ENCODE assay signal across 14 cellular contexts in genomic region chr10:124222298-124223000, GRCh38.
DNase-seq lines count a peak whose midpoint lies in the region; ATAC-seq and TF ChIP-seq lines count a peak whose summit lies in the region.
"Had no signal": no experiment of that assay in that cellular context is flagged by ENCODE, and none has a peak within 500 bp of the region (broad histone marks: within the 10 kb centered on the region; RNA-seq: fewer than 3 reads in every experiment).

No MANE protein-coding gene starts in this region.

- H3K9me3 ChIP-seq in tibial artery, result no peaks in the 10 kb centered on the region
- no peaks in the 10 kb centered on the region for H3K9me3 ChIP-seq in stomach
- H3K9me3 ChIP-seq in esophagus muscularis mucosa, result no peaks in the 10 kb centered on the region
- H3K9me3 ChIP-seq in PC-9 (ENCODE audit: insufficient read depth, low read depth), result no peaks in the 10 kb centered on the region

- peak overlapping the region; percentile 52 to 57 for H3K27ac ChIP-seq in coronary artery
- H3K27ac ChIP-seq in tibial artery, result peak overlapping the region; percentile 62 to 71
- H3K27ac ChIP-seq in stomach, result peak overlapping the region in 1 of 5 donors; percentile 53
- H3K27ac ChIP-seq in esophagus muscularis mucosa (replicated peaks in 1 of 4), result no peak overlapping the region
- no peak overlapping the region for H3K27ac ChIP-seq in PC-9
- H3K27ac ChIP-seq: 22Rv1 had no signal

- H3K4me2 ChIP-seq in PC-9, result no peak overlapping the region

- TF ChIP-seq EP300 in stomach (IDR thresholded peaks at IDR 0.05), result no peak
- no peak for TF ChIP-seq EP300 in esophagus muscularis mucosa (IDR thresholded peaks at IDR 0.05)

- H3K36me3 ChIP-seq in tibial artery (no peaks in the 10 kb centered on the region), stomach (no peaks in the 10 kb centered on the region), esophagus muscularis mucosa (no peaks in the 10 kb centered on the region), PC-9 (ENCODE audit: low read depth) (no peaks in the 10 kb centered on the region)

- WGBS in stomach, 5 donors, result 68 to 80% (median 76%) methylated on average over 14 to 15 of the region's 15 CpGs
- WGBS in esophagus muscularis mucosa, result 94% methylated on average over 14 of the region's 15 CpGs

- DNase-seq in NCI-H146 (lab: John Stamatoyannopoulos, UW), result peak; percentile 31
- DNase-seq in NCI-H146 treated with DMSO at 0.1 percent for 48 hours (lab: John Stamatoyannopoulos, UW; ENCODE audit: unreplicated experiment), result no peak
- peak; percentile 74 for DNase-seq in coronary artery (ENCODE audit: low spot score)
- DNase-seq in tibial artery, result no peak
- no peak for DNase-seq in stomach
- no peak for DNase-seq in esophagus muscularis mucosa (ENCODE audit: extremely low spot score)
- DNase-seq in PC-9, result no peak
- DNase-seq: activated CD4-positive, alpha-beta T cell treated with anti-CD3 and anti-CD28 coated beads for 36 hours; DMS79; KG1; NCI-H226; stimulated activated CD4-positive, alpha-beta T cell treated with anti-CD3 and anti-CD28 coated beads, Interleukin-12 subunit alpha, Interleukin-12 subunit beta, amount 100 ng/mL, for 4 hours had no signal

- no peaks in the 10 kb centered on the region for H4K20me1 ChIP-seq in PC-9 (ENCODE audit: insufficient read depth)

- no peaks in the 10 kb centered on the region for H3K9me2 ChIP-seq in PC-9 (ENCODE audit: insufficient read depth)

- no TSS peak for BruUV-seq in PC-9 (replicated peaks; lab: Mats Ljungman, UMichigan)

- peak overlapping the region; percentile 29 for H3K4me3 ChIP-seq in coronary artery
- peak overlapping the region in 1 of 2 donors; percentile 6 for H3K4me3 ChIP-seq in tibial artery
- no peak overlapping the region for H3K4me3 ChIP-seq in stomach
- H3K4me3 ChIP-seq in esophagus muscularis mucosa, result no peak overlapping the region
- no peak overlapping the region for H3K4me3 ChIP-seq in PC-9

- ATAC-seq in HG03354 (IDR thresholded peaks at IDR 0.05; ENCODE audit: poor library complexity, severe bottlenecking, unreplicated experiment), result peak; percentile 38
- ATAC-seq: activated CD4-positive, alpha-beta T cell treated with anti-CD3 and anti-CD28 coated beads for 36 hours had no signal

- no peaks in the 10 kb centered on the region for H3F3A ChIP-seq in PC-9 (ENCODE audit: insufficient read depth, low read depth)

- intact Hi-C loops in tibial artery (cut with DNase I; ENCODE audit: low total_unique reads), result loop anchor here (10.0 kb wide), 1 partner anchor 128 kb away; the partner anchor contains the start of gene CHST15
- intact Hi-C loops in stomach (cut with DNase I; ENCODE audit: low total_unique reads), result no loop called here
- intact Hi-C loops in esophagus muscularis mucosa (cut with DNase I), result no loop called here
- intact Hi-C loops in PC-9 (cut with micrococcal nuclease; ENCODE audit: unreplicated experiment), result no loop called here

- H3K27me3 ChIP-seq in tibial artery (no peaks in the 10 kb centered on the region), stomach (peaks cover 0 to 11% (median 0%) of the 10 kb centered on the region in 3 donors), esophagus muscularis mucosa (no peaks in the 10 kb centered on the region), PC-9 (ENCODE audit: insufficient read depth, low read depth) (no peaks in the 10 kb centered on the region)

- no peak overlapping the region for H2AFZ ChIP-seq in PC-9

- no peaks in the 10 kb centered on the region for H3K79me2 ChIP-seq in PC-9 (ENCODE audit: low read depth)

- TF ChIP-seq CTCF in coronary artery (IDR thresholded peaks at IDR 0.05) (no peak), tibial artery (IDR thresholded peaks at IDR 0.05) (no peak), stomach (IDR thresholded peaks at IDR 0.05) (no peak), esophagus muscularis mucosa (IDR thresholded peaks at IDR 0.05) (no peak), PC-9 (conservative IDR thresholded peaks at IDR 0.05) (no peak)

- POLR2A ChIA-PET in PC-9 (lab: Charles Lee; ENCODE audit: unreplicated experiment), result no interaction called here

- TF ChIP-seq POLR2A in stomach (IDR thresholded peaks at IDR 0.05) (no peak), esophagus muscularis mucosa (IDR thresholded peaks at IDR 0.05; ENCODE audit: low read depth) (no peak)

- CTCF ChIA-PET in PC-9 (lab: Charles Lee), result no interaction called here

- H3K4me1 ChIP-seq in tibial artery, result peaks cover 5 to 60% (median 56%) of the 10 kb centered on the region in 4 donors
- H3K4me1 ChIP-seq in stomach, result peaks cover 0 to 20% (median 3%) of the 10 kb centered on the region in 4 donors
- peaks cover 0 to 30% (median 25%) of the 10 kb centered on the region in 4 donors for H3K4me1 ChIP-seq in esophagus muscularis mucosa
- no peaks in the 10 kb centered on the region for H3K4me1 ChIP-seq in PC-9 (replicated peaks; ENCODE audit: insufficient read depth)

Comparison
In these comparisons a context has a peak if more than half of its experiments do, and no peak if none do; other contexts are left out.
1. DNase-seq: peak in NCI-H146 (single experiment) and coronary artery (single experiment); none in NCI-H146 treated with DMSO at 0.1 percent for 48 hours (single experiment), tibial artery (0 of 2), stomach (single experiment), esophagus muscularis mucosa (single experiment) and PC-9 (0 of 2).
2. H3K27ac ChIP-seq: peak in coronary artery (2 of 2) and tibial artery (2 of 2); none in esophagus muscularis mucosa (0 of 4) and PC-9 (single experiment).